Comparison of ENCODE assay signal across 7 cellular contexts in the genomic region with DNA sequence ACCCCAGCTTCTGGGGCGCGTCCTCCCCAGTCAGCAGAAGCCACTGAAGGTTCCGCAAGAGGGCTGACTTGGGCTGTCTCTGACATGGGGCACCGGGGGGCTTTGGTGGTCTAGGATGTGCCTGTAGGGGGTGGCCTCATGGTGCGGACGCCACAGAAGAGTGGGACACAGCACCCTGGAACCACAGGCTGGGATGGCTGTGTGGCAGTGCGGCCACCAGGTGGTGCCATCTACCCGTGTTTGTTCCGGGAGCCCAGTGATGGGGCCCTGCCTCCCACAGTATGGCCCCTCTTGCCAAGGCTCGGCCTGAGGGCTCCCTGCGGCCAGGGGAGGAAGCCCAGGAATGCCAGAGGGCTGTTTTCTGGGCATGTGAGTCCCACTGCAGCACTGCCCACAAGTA. TPM values are rescaled to one million over a fixed set of nuclear protein-coding genes. Genes with fewer than 3 reads are reported as not detected.
A peak's percentile ranks its signal among the peaks of the same experiment; 100 is the strongest.
ATAC-seq and TF ChIP-seq lines count a peak whose summit lies in the region.
"Not testable (repeated sequence)": the region's sequence is repeated elsewhere in the genome, so short reads cannot be mapped to it uniquely, and the experiment has no call there.

No MANE protein-coding gene starts in this region.

- H3K36me3 Mint-ChIP-seq in activated T-helper 17 cell treated with anti-CD3 and anti-CD28 coated beads, Interleukin-2, amount 50 U/mL, for 72 hours (ENCODE audit: low read depth); nephron (ENCODE audit: low read depth): not testable (repeated sequence)

- not testable (repeated sequence) for H3K4me3 Mint-ChIP-seq in activated T-helper 17 cell treated with anti-CD3 and anti-CD28 coated beads, Interleukin-2, amount 50 U/mL, for 72 hours; nephron

- not testable (repeated sequence) for H3K27ac Mint-ChIP-seq in activated T-helper 17 cell treated with anti-CD3 and anti-CD28 coated beads, Interleukin-2, amount 50 U/mL, for 72 hours; nephron

- WGBS in gastroesophageal sphincter (ENCODE audit: low coverage in 1 of 2), 2 donors = no CpG with 5 or more reads among the region's 11 CpGs

- not testable (repeated sequence) for TF ChIP-seq POLR2A in gastroesophageal sphincter (IDR thresholded peaks at IDR 0.05)

- H3K27me3 ChIP-seq in gastroesophageal sphincter = not testable (repeated sequence)

- H3K4me1 ChIP-seq in gastroesophageal sphincter = not testable (repeated sequence)

- not testable (repeated sequence) for H3K4me3 ChIP-seq in gastroesophageal sphincter

- ATAC-seq in GM18870 (IDR thresholded peaks at IDR 0.05; ENCODE audit: unreplicated experiment) = peak; percentile 72
- peak; percentile 81 for ATAC-seq in GM21576 (IDR thresholded peaks at IDR 0.05; ENCODE audit: unreplicated experiment)
- peak; percentile 78 for ATAC-seq in HG02973 (IDR thresholded peaks at IDR 0.05; ENCODE audit: unreplicated experiment)
- peak; percentile 71 for ATAC-seq in HG03575 (IDR thresholded peaks at IDR 0.05; ENCODE audit: extremely low read depth, insufficient number of reproducible peaks, low FRiP score, unreplicated experiment)
- peak; percentile 85 for ATAC-seq in activated T-helper 17 cell treated with anti-CD3 and anti-CD28 coated beads, Interleukin-2, amount 50 U/mL, for 72 hours (replicated peaks)
- peak; percentile 89 for ATAC-seq in gastroesophageal sphincter

- not testable (repeated sequence) for H3K9me3 ChIP-seq in gastroesophageal sphincter

- H3K9me3 Mint-ChIP-seq in activated T-helper 17 cell treated with anti-CD3 and anti-CD28 coated beads, Interleukin-2, amount 50 U/mL, for 72 hours; nephron: not testable (repeated sequence)

- not testable (repeated sequence) for TF ChIP-seq EP300 in gastroesophageal sphincter (IDR thresholded peaks at IDR 0.05)

- not testable (repeated sequence) for H3K4me1 Mint-ChIP-seq in activated T-helper 17 cell treated with anti-CD3 and anti-CD28 coated beads, Interleukin-2, amount 50 U/mL, for 72 hours; nephron

- not testable (repeated sequence) for H3K27me3 Mint-ChIP-seq in activated T-helper 17 cell treated with anti-CD3 and anti-CD28 coated beads, Interleukin-2, amount 50 U/mL, for 72 hours; nephron (ENCODE audit: low read depth)

- TF ChIP-seq CTCF in gastroesophageal sphincter (IDR thresholded peaks at IDR 0.05) (peak in 1 of 4 experiments; percentile 43), nephron (IDR thresholded peaks at IDR 0.05; ENCODE audit: unreplicated experiment in 3 of 3) (peak; percentile 29 to 34 (median 31))

- H3K36me3 ChIP-seq in gastroesophageal sphincter = not testable (repeated sequence)

- H3K27ac ChIP-seq in gastroesophageal sphincter = not testable (repeated sequence)

RNA-seq across cellular contexts. Expression of a gene that starts 38.6 kb away (rescaled TPM):
- 1 to 10 TPM; 1.7 to 2.7 TPM for total RNA-seq in activated T-helper 17 cell treated with anti-CD3 and anti-CD28 coated beads, Interleukin-2, amount 50 U/mL, for 72 hours
- 1 to 10 TPM; 1.4 to 6.7 (median 2.6) TPM for total RNA-seq in gastroesophageal sphincter
